ENCODE assay signal across 22 cellular contexts in genomic region chr1:39964552-39964951, GRCh38.
"Had no signal": no experiment of that assay in that cellular context is flagged by ENCODE, and none has a peak within 500 bp of the region (broad histone marks: within the 10 kb centered on the region; RNA-seq: fewer than 3 reads in every experiment).

No MANE protein-coding gene starts in this region.

- H3K9me3 ChIP-seq: heart left ventricle, testis, tibial nerve, upper lobe of right lung had no signal

- H3K27ac ChIP-seq: coronary artery, dorsolateral prefrontal cortex, heart left ventricle, testis, tibial nerve, upper lobe of right lung had no signal

- H3K27me3 ChIP-seq: dorsolateral prefrontal cortex, heart left ventricle, testis, tibial nerve, upper lobe of right lung had no signal

- DNase-seq: dorsolateral prefrontal cortex; effector CD8-positive, alpha-beta T cell; heart left ventricle; hippocampal formation; mammary epithelial cell; naive thymus-derived CD4-positive, alpha-beta T cell; nephron progenitor cell; posterior cingulate gyrus; small intestine; stimulated activated CD4-positive, alpha-beta T cell treated with anti-CD3 and anti-CD28 coated beads, Interleukin-12 subunit alpha, Interleukin-12 subunit beta, amount 100 ng/mL, for 4 hours; stimulated activated CD4-positive, alpha-beta T cell treated with anti-CD3 and anti-CD28 coated beads, Interleukin-2, amount 100 ng/mL, for 48 hours; stimulated activated CD8-positive, alpha-beta memory T cell treated with anti-CD3 and anti-CD28 coated beads, Interleukin-4, amount 100 ng/mL, for 48 hours; stimulated activated naive B cell treated with anti-CD40 and anti-IgM and Interleukin-4, amounts not matched to agents 10 μg/mL and 1 μg/mL and 100 μg/mL, for 72 hours; stimulated activated naive CD8-positive, alpha-beta T cell treated with anti-CD3 and anti-CD28 coated beads, Interleukin-15, amount 100 ng/mL, for 72 hours; testis; upper lobe of right lung had no signal

- H3K4me1 ChIP-seq: tibial nerve had no signal

- H3K4me3 ChIP-seq: coronary artery, dorsolateral prefrontal cortex, heart left ventricle, testis, tibial nerve, upper lobe of right lung had no signal

- ATAC-seq: esophagus mucosa; left lobe of liver; naive thymus-derived CD4-positive, alpha-beta T cell; right cardiac atrium; stimulated activated naive B cell treated with anti-CD40 and anti-IgM and Interleukin-4, amounts not matched to agents 10 μg/mL and 1 μg/mL and 100 μg/mL, for 72 hours; stimulated activated naive CD8-positive, alpha-beta T cell treated with anti-CD3 and anti-CD28 coated beads, Interleukin-15, amount 100 ng/mL, for 72 hours; upper lobe of right lung had no signal

- FAIRE-seq: frontal cortex, small intestine had no signal

- H3K36me3 ChIP-seq: heart left ventricle had no signal
